Comparison of ENCODE assay signal across 1 cellular context in genomic region chr17:49054342-49055092, GRCh38.
TF ChIP-seq lines count a peak whose summit lies in the region.

No MANE protein-coding gene starts in this region.

TF ChIP-seq in GM23338, 12 proteins besides CTCF, POLR2A, EP300 and RAD21 (continued from another document):
- TF ChIP-seq ZNF462 (CRISPR knock-in tag; IDR thresholded peaks at IDR 0.05) (no peak), NANOG (IDR thresholded peaks at IDR 0.05; ENCODE audit: borderline replicate concordance) (no peak)
